20 cellular contexts compared by ENCODE assay signal in genomic region chr3:157746391-157746790, GRCh38.
A peak's percentile ranks its signal among the peaks of the same experiment; 100 is the strongest.
DNase-seq lines count a peak whose midpoint lies in the region; ATAC-seq and TF ChIP-seq lines count a peak whose summit lies in the region.
"Had no signal": no experiment of that assay in that cellular context is flagged by ENCODE, and none has a peak within 500 bp of the region (broad histone marks: within the 10 kb centered on the region; RNA-seq: fewer than 3 reads in every experiment).

No MANE protein-coding gene starts in this region.

- H3K79me1 ChIP-seq in mesenchymal stem cell (replicated peaks; ENCODE audit: low read length, poor library complexity, severe bottlenecking): no peaks in the 10 kb centered on the region

- H3K9ac ChIP-seq in adipocyte (ENCODE audit: low read length) (no peak overlapping the region), mesenchymal stem cell (ENCODE audit: low read length) (no peak overlapping the region)

- 75% methylated on average over 1 of the region's 1 CpG for WGBS in mesenchymal stem cell

- no peak for TF ChIP-seq CTCF in AG09309 (IDR thresholded peaks at IDR 0.05; ENCODE audit: control insufficient read depth, insufficient read depth, low read depth, low read length, missing control alignments)
- TF ChIP-seq CTCF in foreskin keratinocyte (conservative IDR thresholded peaks at IDR 0.05): no peak
- no peak for TF ChIP-seq CTCF in GM13976 (IDR thresholded peaks at IDR 0.05; ENCODE audit: borderline replicate concordance, control extremely low read depth, extremely low read depth, insufficient read depth, missing control alignments)
- TF ChIP-seq CTCF in brain microvascular endothelial cell (IDR thresholded peaks at IDR 0.05; ENCODE audit: low read depth, low read length, missing control alignments): no peak

- no peak overlapping the region for H2AK5ac ChIP-seq in mesenchymal stem cell (ENCODE audit: low read length, severe bottlenecking)

- H2BK15ac ChIP-seq in mesenchymal stem cell (ENCODE audit: low read depth, poor library complexity, severe bottlenecking): no peak overlapping the region

- H3K4me3 ChIP-seq in AG09309 (ENCODE audit: control insufficient read depth, low read depth, low read length) (no peak overlapping the region), adipocyte (ENCODE audit: low read length) (no peak overlapping the region), brain microvascular endothelial cell (ENCODE audit: low read depth, low read length) (no peak overlapping the region), mesenchymal stem cell (ENCODE audit: insufficient read depth in 1 of 2, low read depth in 1 of 2, low read length in 2 of 2) (no peak overlapping the region)

- DNase-seq in AG09309 (ENCODE audit: low read depth) (peak; percentile 20), GM04503 (ENCODE audit: low read depth) (peak; percentile 90), adipocyte (ENCODE audit: low read depth) (peak; percentile 17), foreskin keratinocyte (peak; percentile 4 to 42), GM13976 (ENCODE audit: low spot score) (no peak), brain microvascular endothelial cell (no peak), mesenchymal stem cell (no peak)
- DNase-seq: 8988T, C1 segment of cervical spinal cord, HCEC 1CT, KBM-7, NCI-H1417, NCI-H187, NCI-H2107, NCI-H510A treated with DMSO at 0.1 percent for 48 hours, NCI-H82, SIG-M5 had no signal

- no peak overlapping the region for H3K4ac ChIP-seq in mesenchymal stem cell (ENCODE audit: low read depth in 1 of 2, low read length in 2 of 2)

- no peak overlapping the region for H3K23ac ChIP-seq in mesenchymal stem cell (ENCODE audit: low read length in 2 of 2)

- no peaks in the 10 kb centered on the region for H3K27me3 ChIP-seq in adipocyte (replicated peaks; ENCODE audit: control insufficient read depth, insufficient read depth, low read length)
- H3K27me3 ChIP-seq in foreskin keratinocyte: no peaks in the 10 kb centered on the region
- no peaks in the 10 kb centered on the region for H3K27me3 ChIP-seq in brain microvascular endothelial cell (replicated peaks)
- H3K27me3 ChIP-seq in mesenchymal stem cell (ENCODE audit: control insufficient read depth in 1 of 2, insufficient read depth in 1 of 2, low read length in 2 of 2): no peaks in the 10 kb centered on the region

- H2BK5ac ChIP-seq in mesenchymal stem cell (ENCODE audit: low read depth, low read length, poor library complexity, severe bottlenecking): no peak overlapping the region

- no peak overlapping the region for H3K4me2 ChIP-seq in mesenchymal stem cell (ENCODE audit: low read length, poor library complexity, severe bottlenecking)

- no peak overlapping the region for H2AFZ ChIP-seq in mesenchymal stem cell (ENCODE audit: low read depth, low read length)

- H3K4me1 ChIP-seq in adipocyte (ENCODE audit: control insufficient read depth, insufficient read depth, low read length) (no peaks in the 10 kb centered on the region), foreskin keratinocyte (no peaks in the 10 kb centered on the region), mesenchymal stem cell (ENCODE audit: control insufficient read depth, insufficient read depth, low read depth, low read length) (no peaks in the 10 kb centered on the region)

- H3K27ac ChIP-seq in foreskin keratinocyte (no peak overlapping the region), brain microvascular endothelial cell (no peak overlapping the region), mesenchymal stem cell (ENCODE audit: low read length, poor library complexity, severe bottlenecking) (no peak overlapping the region)

- H4K91ac ChIP-seq in mesenchymal stem cell (ENCODE audit: low read length): no peak overlapping the region

- peaks cover 15% of the 10 kb centered on the region for H3K9me3 ChIP-seq in adipocyte (ENCODE audit: control insufficient read depth, low read length)
- H3K9me3 ChIP-seq in mesenchymal stem cell (ENCODE audit: control insufficient read depth, low read length): peaks cover 32% of the 10 kb centered on the region

- H3K18ac ChIP-seq in mesenchymal stem cell (ENCODE audit: low read depth in 1 of 2, low read length in 2 of 2): no peak overlapping the region

- no peaks in the 10 kb centered on the region for H3K36me3 ChIP-seq in adipocyte (ENCODE audit: control insufficient read depth, insufficient read depth, low read length, severe bottlenecking)
- no peaks in the 10 kb centered on the region for H3K36me3 ChIP-seq in brain microvascular endothelial cell (replicated peaks)
- no peaks in the 10 kb centered on the region for H3K36me3 ChIP-seq in mesenchymal stem cell (ENCODE audit: control insufficient read depth in 1 of 2, insufficient read depth in 2 of 2, low read depth in 1 of 2, low read length in 2 of 2)

- in situ Hi-C loops in GM13976 (cut with MboI; ENCODE audit: low sequenced_read_pairs, unreplicated experiment) (no loop called here), brain microvascular endothelial cell (cut with HindIII; ENCODE audit: low pct_ligation_motif_present, low sequenced_read_pairs) (no loop called here)

- no peak overlapping the region for H3K14ac ChIP-seq in mesenchymal stem cell (ENCODE audit: low read length in 2 of 2)

- H4K8ac ChIP-seq in mesenchymal stem cell (ENCODE audit: low read length): no peak overlapping the region

- ATAC-seq in foreskin keratinocyte (no peak), HG03521 (IDR thresholded peaks at IDR 0.05; ENCODE audit: unreplicated experiment) (no peak)
- ATAC-seq: HepG2, SK-N-SH treated with all-trans-retinoic acid at 6 μM for 48 hours had no signal

- no peak overlapping the region for H2BK120ac ChIP-seq in mesenchymal stem cell (ENCODE audit: low read depth, low read length)

- no peak overlapping the region for H2BK12ac ChIP-seq in mesenchymal stem cell (ENCODE audit: low read length in 2 of 2)

Comparison
In these comparisons a context has a peak if more than half of its experiments do, and no peak if none do; other contexts are left out.
1. DNase-seq: peak in AG09309 (single experiment), GM04503 (single experiment), adipocyte (single experiment) and foreskin keratinocyte (2 of 2); none in GM13976 (single experiment), brain microvascular endothelial cell (single experiment) and mesenchymal stem cell (single experiment).